7 cellular contexts compared by ENCODE assay signal in genomic region chr12:57846285-57846576, GRCh38. TPM values are rescaled to one million over a fixed set of nuclear protein-coding genes. Genes with fewer than 3 reads are reported as not detected.
DNase-seq lines count a peak whose midpoint lies in the region; ATAC-seq lines count a peak whose summit lies in the region.

No MANE protein-coding gene starts in this region.

- peaks cover 16% of the 10 kb centered on the region for H3K4me1 ChIP-seq in right cardiac atrium (ENCODE audit: control insufficient read depth, insufficient read depth, low read length)

- no peaks in the 10 kb centered on the region for H3K27me3 ChIP-seq in right cardiac atrium (ENCODE audit: control insufficient read depth, insufficient read depth)

- ATAC-seq in GM19455 (IDR thresholded peaks at IDR 0.05; ENCODE audit: unreplicated experiment) (peak; percentile 14), HG03159 (IDR thresholded peaks at IDR 0.05; ENCODE audit: unreplicated experiment) (peak; percentile 7), right cardiac atrium (peak; percentile 30 to 51)
- ATAC-seq in stimulated activated naive B cell treated with anti-CD40 and anti-IgM and Interleukin-4, amounts not matched to agents 10 μg/mL and 1 μg/mL and 100 μg/mL, for 72 hours (replicated peaks) = peak; percentile 24 to 26

- H3K36me3 Mint-ChIP-seq in activated T-helper 2 cell treated with anti-CD3 and anti-CD28 coated beads, Interferon-gamma antibody, Interleukin-2, Interleukin-4, amounts not matched to agents 10 μg/mL and 5 μg/mL and 100 μg/mL, durations not matched to agents 14 hours and 24 hours and 36 hours (ENCODE audit: low read depth) = peaks cover 8% of the 10 kb centered on the region
- H3K36me3 Mint-ChIP-seq in stimulated activated naive B cell treated with anti-CD40 and anti-IgM and Interleukin-4, amounts not matched to agents 10 μg/mL and 1 μg/mL and 100 μg/mL, for 72 hours = no peaks in the 10 kb centered on the region

- intact Hi-C loops in activated T-helper 2 cell treated with anti-CD3 and anti-CD28 coated beads, Interferon-gamma antibody, Interleukin-2, Interleukin-4, amounts not matched to agents 10 μg/mL and 5 μg/mL and 100 μg/mL, durations not matched to agents 14 hours and 24 hours and 36 hours (cut with micrococcal nuclease) = loop anchor here (1.0 to 5.0 kb wide), 7 partner anchors 8 to 324 kb away; partner anchors contain the start of genes DDIT3, MBD6 and TSFM
- intact Hi-C loops in right cardiac atrium (cut with DNase I) = loop anchor here in 2 of 4 donors (5.0 kb wide), 2 partner anchors 46 to 51 kb away; no protein-coding TSS in a partner anchor

- WGBS in right cardiac atrium = under 1% methylated on average over 26 of the region's 26 CpGs

- peaks cover 32% of the 10 kb centered on the region for H3K4me1 Mint-ChIP-seq in activated T-helper 2 cell treated with anti-CD3 and anti-CD28 coated beads, Interferon-gamma antibody, Interleukin-2, Interleukin-4, amounts not matched to agents 10 μg/mL and 5 μg/mL and 100 μg/mL, durations not matched to agents 14 hours and 24 hours and 36 hours (ENCODE audit: low read depth)
- peaks cover 37 to 57% of the 10 kb centered on the region in 2 donors for H3K4me1 Mint-ChIP-seq in stimulated activated naive B cell treated with anti-CD40 and anti-IgM and Interleukin-4, amounts not matched to agents 10 μg/mL and 1 μg/mL and 100 μg/mL, for 72 hours

- peaks cover 25% of the 10 kb centered on the region for H3K27me3 Mint-ChIP-seq in activated T-helper 2 cell treated with anti-CD3 and anti-CD28 coated beads, Interferon-gamma antibody, Interleukin-2, Interleukin-4, amounts not matched to agents 10 μg/mL and 5 μg/mL and 100 μg/mL, durations not matched to agents 14 hours and 24 hours and 36 hours (ENCODE audit: low read depth)
- peaks cover 3 to 5% of the 10 kb centered on the region in 2 donors for H3K27me3 Mint-ChIP-seq in stimulated activated naive B cell treated with anti-CD40 and anti-IgM and Interleukin-4, amounts not matched to agents 10 μg/mL and 1 μg/mL and 100 μg/mL, for 72 hours

- H3K4me3 ChIP-seq in right cardiac atrium (ENCODE audit: low read length) = peak overlapping the region; percentile 92

- H3K9me3 ChIP-seq in right cardiac atrium (ENCODE audit: control insufficient read depth, low read length) = no peaks in the 10 kb centered on the region

- peak overlapping the region; percentile 77 for H3K4me3 Mint-ChIP-seq in activated T-helper 2 cell treated with anti-CD3 and anti-CD28 coated beads, Interferon-gamma antibody, Interleukin-2, Interleukin-4, amounts not matched to agents 10 μg/mL and 5 μg/mL and 100 μg/mL, durations not matched to agents 14 hours and 24 hours and 36 hours (ENCODE audit: low read depth)
- H3K4me3 Mint-ChIP-seq in stimulated activated naive B cell treated with anti-CD40 and anti-IgM and Interleukin-4, amounts not matched to agents 10 μg/mL and 1 μg/mL and 100 μg/mL, for 72 hours = peak overlapping the region; percentile 87 to 90

- no peak for DNase-seq in activated T-helper 2 cell treated with anti-CD3 and anti-CD28 coated beads, Interferon-gamma antibody, Interleukin-2, Interleukin-4, amounts not matched to agents 10 μg/mL and 5 μg/mL and 100 μg/mL, durations not matched to agents 14 hours and 24 hours and 36 hours (ENCODE audit: low spot score)
- DNase-seq in right cardiac atrium (no peak), hypothalamus (lab: John Stamatoyannopoulos, UW) (no peak), ureter (ENCODE audit: low spot score) (no peak)
- DNase-seq in stimulated activated naive B cell treated with anti-CD40 and anti-IgM and Interleukin-4, amounts not matched to agents 10 μg/mL and 1 μg/mL and 100 μg/mL, for 72 hours = no peak

- H3K9me3 Mint-ChIP-seq in activated T-helper 2 cell treated with anti-CD3 and anti-CD28 coated beads, Interferon-gamma antibody, Interleukin-2, Interleukin-4, amounts not matched to agents 10 μg/mL and 5 μg/mL and 100 μg/mL, durations not matched to agents 14 hours and 24 hours and 36 hours = no peaks in the 10 kb centered on the region
- H3K9me3 Mint-ChIP-seq in stimulated activated naive B cell treated with anti-CD40 and anti-IgM and Interleukin-4, amounts not matched to agents 10 μg/mL and 1 μg/mL and 100 μg/mL, for 72 hours = no peaks in the 10 kb centered on the region

- H3K27ac Mint-ChIP-seq in activated T-helper 2 cell treated with anti-CD3 and anti-CD28 coated beads, Interferon-gamma antibody, Interleukin-2, Interleukin-4, amounts not matched to agents 10 μg/mL and 5 μg/mL and 100 μg/mL, durations not matched to agents 14 hours and 24 hours and 36 hours = peak overlapping the region; percentile 28
- H3K27ac Mint-ChIP-seq in stimulated activated naive B cell treated with anti-CD40 and anti-IgM and Interleukin-4, amounts not matched to agents 10 μg/mL and 1 μg/mL and 100 μg/mL, for 72 hours = peak overlapping the region; percentile 82

- H3K27ac ChIP-seq in right cardiac atrium (ENCODE audit: low read length) = peak overlapping the region; percentile 100

RNA-seq across cellular contexts. Expression of gene CTDSP2, which starts 0.3 kb away (rescaled TPM):
- total RNA-seq in activated T-helper 2 cell treated with anti-CD3 and anti-CD28 coated beads, Interferon-gamma antibody, Interleukin-2, Interleukin-4, amounts not matched to agents 10 μg/mL and 5 μg/mL and 100 μg/mL, durations not matched to agents 14 hours and 24 hours and 36 hours = 62.5 and 65.2 TPM in 2 replicates
- total RNA-seq in right cardiac atrium = 100 to 1,000 TPM in 2 of 4 donors, 10 to 100 TPM in 2; 94.3 to 116 (median 103) TPM
- 41.7 TPM for polyA plus RNA-seq in right cardiac atrium
- total RNA-seq in ureter = 130 TPM

RNA-seq across cellular contexts. Expression of gene AVIL, which starts 27.7 kb away (rescaled TPM):
- total RNA-seq in activated T-helper 2 cell treated with anti-CD3 and anti-CD28 coated beads, Interferon-gamma antibody, Interleukin-2, Interleukin-4, amounts not matched to agents 10 μg/mL and 5 μg/mL and 100 μg/mL, durations not matched to agents 14 hours and 24 hours and 36 hours = 0.37 and 0.50 TPM in 2 replicates
- total RNA-seq in right cardiac atrium (1 to 10 TPM; 2.6 to 4.1 (median 3.2) TPM), ureter (5.2 TPM)
- 3.2 TPM for polyA plus RNA-seq in right cardiac atrium
